ENCODE assay signal across 21 cellular contexts in genomic region chr15:80586141-80586540, GRCh38.
DNase-seq lines count a peak whose midpoint lies in the region; ATAC-seq and TF ChIP-seq lines count a peak whose summit lies in the region.
"Had no signal": no experiment of that assay in that cellular context is flagged by ENCODE, and none has a peak within 500 bp of the region (broad histone marks: within the 10 kb centered on the region; RNA-seq: fewer than 3 reads in every experiment).

No MANE protein-coding gene starts in this region.

- intact Hi-C loops in HCT116 (cut with micrococcal nuclease) = no loop called here
- intact Hi-C loops in colonic mucosa (cut with DNase I) = no loop called here

- no peaks in the 10 kb centered on the region for H3K27me3 ChIP-seq in HCT116 (ENCODE audit: insufficient read depth, low read length)
- H3K27me3 ChIP-seq in OCI-LY3 (ENCODE audit: low read depth, low read length) = no peaks in the 10 kb centered on the region
- no peaks in the 10 kb centered on the region for H3K27me3 ChIP-seq in neural progenitor cell
- no peaks in the 10 kb centered on the region for H3K27me3 ChIP-seq in colonic mucosa
- H3K27me3 ChIP-seq: SJCRH30 had no signal

- peaks cover 5 to 45% of the 10 kb centered on the region in 2 experiments; a peak in 3 of 4 replicates for H3K4me1 ChIP-seq in HCT116 (ENCODE audit: control insufficient read depth in 1 of 2, insufficient read depth in 2 of 2, low read length in 2 of 2)
- H3K4me1 ChIP-seq in OCI-LY3 (ENCODE audit: low read length) = peaks cover 18% of the 10 kb centered on the region
- H3K4me1 ChIP-seq in neural progenitor cell = no peaks in the 10 kb centered on the region
- no peaks in the 10 kb centered on the region for H3K4me1 ChIP-seq in colonic mucosa
- H3K4me1 ChIP-seq: HAP-1, SJCRH30 had no signal

- RAD21 ChIA-PET in HCT116 (lab: Charles Lee; ENCODE audit: low non-redundant PET in 1 of 2, low total read pairs in 2 of 2, uncharacterized antibody in 2 of 2, unreplicated experiment in 2 of 2) = no interaction called here

- peaks cover 34% of the 10 kb centered on the region for H3K36me3 Mint-ChIP-seq in neural progenitor cell
- H3K36me3 Mint-ChIP-seq: CD4-positive, alpha-beta memory T cell had no signal

- H3K9me3 Mint-ChIP-seq in neural progenitor cell = no peaks in the 10 kb centered on the region
- H3K9me3 Mint-ChIP-seq: CD4-positive, alpha-beta memory T cell; GM23338 had no signal

- H3K9ac ChIP-seq in HCT116 (ENCODE audit: low read length) (no peak overlapping the region), OCI-LY3 (ENCODE audit: low read length) (no peak overlapping the region), neural progenitor cell (no peak overlapping the region), colonic mucosa (ENCODE audit: low read depth in 2 of 2, low read length in 2 of 2) (no peak overlapping the region)

- H3K4me2 ChIP-seq in HCT116 (ENCODE audit: low read length) (peak overlapping the region; percentile 44), OCI-LY3 (ENCODE audit: low read length) (peak overlapping the region; percentile 54), neural progenitor cell (no peak overlapping the region)
- H3K4me2 ChIP-seq: GM23338 had no signal

- ATAC-seq in HCT116 (peak; percentile 9; the same call in 1 of the 2 replicates), esophagus mucosa (peak; percentile 17)
- ATAC-seq: Panc1 had no signal

- no peak overlapping the region for H2AFZ ChIP-seq in HCT116 (ENCODE audit: low read depth, low read length, poor library complexity, severe bottlenecking)
- H2AFZ ChIP-seq in OCI-LY3 (ENCODE audit: low read depth, low read length) = peak overlapping the region; percentile 60; the same call in 1 of the 2 replicates
- no peak overlapping the region for H2AFZ ChIP-seq in neural progenitor cell (replicated peaks)
- H2AFZ ChIP-seq: GM23338 had no signal

- H3K4me1 Mint-ChIP-seq in neural progenitor cell = peaks cover 2% of the 10 kb centered on the region
- H3K4me1 Mint-ChIP-seq: CD4-positive, alpha-beta memory T cell had no signal

- no peak overlapping the region for H3K27ac Mint-ChIP-seq in neural progenitor cell
- H3K27ac Mint-ChIP-seq: CD4-positive, alpha-beta memory T cell; GM23338 had no signal

- H3K9me3 ChIP-seq in HCT116 (ENCODE audit: control insufficient read depth in 1 of 2, insufficient read depth in 1 of 2, low read depth in 1 of 2, low read length in 2 of 2) = no peaks in the 10 kb centered on the region
- H3K9me3 ChIP-seq in OCI-LY3 (ENCODE audit: insufficient read depth, low read length) = no peaks in the 10 kb centered on the region
- no peaks in the 10 kb centered on the region for H3K9me3 ChIP-seq in neural progenitor cell (ENCODE audit: low read depth)
- H3K9me3 ChIP-seq in colonic mucosa = no peaks in the 10 kb centered on the region
- H3K9me3 ChIP-seq: HAP-1, SJCRH30 had no signal

- POLR2A ChIA-PET in HCT116 (lab: Charles Lee) = no interaction called here

- H3K4me3 Mint-ChIP-seq in neural progenitor cell = no peak overlapping the region
- H3K4me3 Mint-ChIP-seq: CD4-positive, alpha-beta memory T cell; GM23338 had no signal

- H3K36me3 ChIP-seq in HCT116 (ENCODE audit: control insufficient read depth in 1 of 2, insufficient read depth in 2 of 2, low read length in 2 of 2) (no peaks in the 10 kb centered on the region), OCI-LY3 (replicated peaks; ENCODE audit: low read depth, low read length) (no peaks in the 10 kb centered on the region), neural progenitor cell (no peaks in the 10 kb centered on the region), colonic mucosa (no peaks in the 10 kb centered on the region)
- H3K36me3 ChIP-seq: HAP-1, SJCRH30 had no signal

- no peak for TF ChIP-seq RAD21 in HCT116 (IDR thresholded peaks at IDR 0.05; ENCODE audit: low read depth)

- no peaks in the 10 kb centered on the region for H3K9me2 ChIP-seq in HCT116 (ENCODE audit: insufficient read depth)

- no TSS peak for BruUV-seq in HCT116 (replicated peaks; lab: Mats Ljungman, UMichigan)

- DNase-seq in HCT116 (ENCODE audit: low read depth, low spot score) (no peak), neural progenitor cell (ENCODE audit: low spot score) (no peak), putamen (ENCODE audit: low spot score) (no peak), colonic mucosa (no peak), ureter (ENCODE audit: low spot score) (no peak)
- DNase-seq: C1 segment of cervical spinal cord; CD4-positive, alpha-beta memory T cell; KG1; NCI-H1092 treated with DMSO at 0.1 percent for 48 hours; NCI-H1930; NCI-H2107; NCI-H446 treated with DMSO at 0.1 percent for 48 hours; NCI-H82; SJCRH30 had no signal

- no peak overlapping the region for H3K27ac ChIP-seq in HCT116 (ENCODE audit: low read depth, low read length)
- no peak overlapping the region for H3K27ac ChIP-seq in OCI-LY3 (ENCODE audit: low read length)
- peak overlapping the region; percentile 91 for H3K27ac ChIP-seq in VCaP
- H3K27ac ChIP-seq in neural progenitor cell = no peak overlapping the region
- no peak overlapping the region for H3K27ac ChIP-seq in colonic mucosa
- H3K27ac ChIP-seq: SJCRH30 had no signal

- H4K20me1 ChIP-seq in HCT116 (ENCODE audit: insufficient read depth) = no peaks in the 10 kb centered on the region
- H4K20me1 ChIP-seq in OCI-LY3 (ENCODE audit: insufficient read depth, low read length) = no peaks in the 10 kb centered on the region
- no peaks in the 10 kb centered on the region for H4K20me1 ChIP-seq in neural progenitor cell (ENCODE audit: low read depth)

- TF ChIP-seq POLR2A in HCT116 (IDR thresholded peaks at IDR 0.05; ENCODE audit: borderline replicate concordance, extremely low read depth, insufficient read depth, insufficient read length) = no peak

- H3F3A ChIP-seq in neural progenitor cell (ENCODE audit: low read depth) = no peaks in the 10 kb centered on the region

- TF ChIP-seq CTCF in HCT116 (IDR thresholded peaks at IDR 0.05 in 2 of 3, conservative IDR thresholded peaks at IDR 0.05 in 1 of 3; ENCODE audit: borderline replicate concordance in 1 of 3, insufficient read depth in 1 of 3, low read depth in 2 of 3, low read length in 2 of 3) (no peak), OCI-LY3 (IDR thresholded peaks at IDR 0.05; ENCODE audit: low read depth, low read length) (no peak), VCaP (conservative IDR thresholded peaks at IDR 0.05) (no peak), neural progenitor cell (IDR thresholded peaks at IDR 0.05) (no peak), colonic mucosa (IDR thresholded peaks at IDR 0.05) (no peak)

- H3K27me3 Mint-ChIP-seq in neural progenitor cell (ENCODE audit: insufficient read depth, low read depth) = peaks cover 4% of the 10 kb centered on the region

- H3K4me3 ChIP-seq in HCT116 (replicated peaks in 1 of 2; ENCODE audit: low read depth in 1 of 2, low read length in 2 of 2) (no peak overlapping the region), OCI-LY3 (ENCODE audit: low read length) (no peak overlapping the region), neural progenitor cell (no peak overlapping the region), colonic mucosa (no peak overlapping the region)
- H3K4me3 ChIP-seq: GM12878, GM23338, HAP-1, SJCRH30 had no signal

- H3K79me2 ChIP-seq in HCT116 (ENCODE audit: insufficient read depth, low read length) (no peaks in the 10 kb centered on the region), OCI-LY3 (ENCODE audit: low read length) (no peaks in the 10 kb centered on the region), neural progenitor cell (ENCODE audit: low read depth) (no peaks in the 10 kb centered on the region)

- CTCF ChIA-PET in HCT116 (lab: Charles Lee) = interaction anchor here (1.2 kb wide), 1 partner anchor 190 kb away, joined by 5 read pairs; no protein-coding TSS in a partner anchor

TF ChIP-seq in HCT116, 20 proteins besides CTCF, POLR2A, EP300 and RAD21:
- TF ChIP-seq SIN3A (IDR thresholded peaks at IDR 0.05; ENCODE audit: low read depth) (no peak), ZNF274 (IDR thresholded peaks at IDR 0.05; ENCODE audit: low read depth, low read length) (no peak), REST (IDR thresholded peaks at IDR 0.05; ENCODE audit: low read depth) (no peak), POLR2AphosphoS5 (IDR thresholded peaks at IDR 0.05; ENCODE audit: low read depth, low read length) (no peak), ELF1 (IDR thresholded peaks at IDR 0.05; ENCODE audit: borderline replicate concordance, low read depth) (no peak), SP1 (IDR thresholded peaks at IDR 0.05; ENCODE audit: low read depth) (no peak)
TF ChIP-seq in HCT116: peak in this region for 0.
